Comparison of ENCODE assay signal across 18 cellular contexts in genomic region chr10:113053091-113053490, GRCh38.
DNase-seq lines count a peak whose midpoint lies in the region; ATAC-seq and TF ChIP-seq lines count a peak whose summit lies in the region.
"Had no signal": no experiment of that assay in that cellular context is flagged by ENCODE, and none has a peak within 500 bp of the region (broad histone marks: within the 10 kb centered on the region; RNA-seq: fewer than 3 reads in every experiment).

No MANE protein-coding gene starts in this region.

- H3K27me3 ChIP-seq in GM23248 (replicated peaks; ENCODE audit: insufficient read depth) = no peaks in the 10 kb centered on the region
- H3K27me3 ChIP-seq in right cardiac atrium (ENCODE audit: control insufficient read depth, insufficient read depth) = no peaks in the 10 kb centered on the region
- H3K27me3 ChIP-seq in psoas muscle (ENCODE audit: insufficient read depth in 3 of 3, low read length in 2 of 3) = no peaks in the 10 kb centered on the region
- H3K27me3 ChIP-seq: SJSA1 had no signal

- H3K27ac ChIP-seq in GM23248 (peak overlapping the region; percentile 64), coronary artery (peak overlapping the region; percentile 64 to 86), right cardiac atrium (ENCODE audit: low read length) (peak overlapping the region; percentile 28), psoas muscle (peak overlapping the region; percentile 53)
- H3K27ac ChIP-seq: SJSA1 had no signal

- no peaks in the 10 kb centered on the region for H4K20me1 ChIP-seq in GM23248 (ENCODE audit: insufficient read depth)

- H3K9me3 ChIP-seq in GM23248 (ENCODE audit: low read depth) = no peaks in the 10 kb centered on the region
- no peaks in the 10 kb centered on the region for H3K9me3 ChIP-seq in right cardiac atrium (ENCODE audit: control insufficient read depth, low read length)
- H3K9me3 ChIP-seq in psoas muscle = no peaks in the 10 kb centered on the region
- H3K9me3 ChIP-seq: SJSA1 had no signal

- no peaks in the 10 kb centered on the region for H3K9me2 ChIP-seq in GM23248 (ENCODE audit: insufficient read depth)

- H3K4me1 ChIP-seq in GM23248 (ENCODE audit: insufficient read depth) (peaks cover 65% of the 10 kb centered on the region), right cardiac atrium (ENCODE audit: control insufficient read depth, insufficient read depth, low read length) (peaks cover 16% of the 10 kb centered on the region), psoas muscle (peaks cover 13% of the 10 kb centered on the region)

- peaks cover 41% of the 10 kb centered on the region for H3F3A ChIP-seq in GM23248 (ENCODE audit: insufficient read depth)

- no peak overlapping the region for H3K4me3 ChIP-seq in GM23248
- peak overlapping the region; percentile 34 for H3K4me3 ChIP-seq in coronary artery
- no peak overlapping the region for H3K4me3 ChIP-seq in right cardiac atrium (ENCODE audit: low read length)
- no peak overlapping the region for H3K4me3 ChIP-seq in psoas muscle
- H3K4me3 ChIP-seq: SJSA1 had no signal

- DNase-seq in GM23248 (peak; percentile 59), coronary artery (ENCODE audit: low spot score) (peak; percentile 95), right cardiac atrium (peak; percentile 79 to 88 (median 86)), psoas muscle (peak; percentile 53 to 70), anterior cingulate cortex (lab: John Stamatoyannopoulos, UW) (no peak), C1 segment of cervical spinal cord (lab: John Stamatoyannopoulos, UW) (no peak)
- DNase-seq: activated CD4-positive, alpha-beta T cell treated with anti-CD3 and anti-CD28 coated beads for 36 hours; activated CD8-positive, alpha-beta memory T cell treated with anti-CD3 and anti-CD28 coated beads, Interleukin-2, amount 10 ng/mL, durations not matched to agents 7 days and 5 days; activated effector memory CD4-positive, alpha-beta T cell treated with Interleukin-2 at 50 U/mL for 16 hours; amniotic stem cell; KBM-7; midbrain; NCI-H1048; NCI-H526 treated with DMSO at 0.1 percent for 48 hours; T1000 had no signal

- H3K36me3 ChIP-seq in GM23248 (ENCODE audit: low read depth) (no peaks in the 10 kb centered on the region), psoas muscle (ENCODE audit: insufficient read depth in 1 of 2, low read depth in 1 of 2) (no peaks in the 10 kb centered on the region)

- H3K9ac ChIP-seq in GM23248 = peak overlapping the region; percentile 37; the same call in 1 of the 2 replicates

- intact Hi-C loops in right cardiac atrium (cut with DNase I) (no loop called here), psoas muscle (cut with DNase I) (loop anchor here in 1 of 2 donors (10.0 kb wide), 1 partner anchor 98 kb away; the partner anchor contains the start of gene TCF7L2)

- WGBS in GM23248 (ENCODE audit: low coverage in 1 of 2, low lambda C conversion rate in 2 of 2, missing lambda C conversion rate in 2 of 2), 2 experiments = 30 to 39% methylated on average over 10 of the region's 10 CpGs
- WGBS in right cardiac atrium = 62% methylated on average over 10 of the region's 10 CpGs
- WGBS in psoas muscle, 3 donors = 63 to 74% (median 68%) methylated on average over 10 of the region's 10 CpGs

- peaks cover 88% of the 10 kb centered on the region for H3K79me2 ChIP-seq in GM23248 (ENCODE audit: insufficient read depth)

- in situ Hi-C loops in GM23248 (cut with MboI) = no loop called here

- peak overlapping the region; percentile 42 for H3K4me2 ChIP-seq in GM23248 (ENCODE audit: unreplicated experiment)

- TF ChIP-seq CTCF in coronary artery (IDR thresholded peaks at IDR 0.05) (no peak), psoas muscle (IDR thresholded peaks at IDR 0.05) (no peak)

- ATAC-seq in right cardiac atrium (peak; percentile 82 to 87), psoas muscle (peak in 3 of 4 donors; percentile 38 to 50 (median 43)), HG03460 (IDR thresholded peaks at IDR 0.05; ENCODE audit: unreplicated experiment) (no peak), GM18861 (IDR thresholded peaks at IDR 0.05; ENCODE audit: unreplicated experiment) (no peak)
- ATAC-seq: activated CD4-positive, alpha-beta T cell treated with anti-CD3 and anti-CD28 coated beads for 36 hours; activated CD8-positive, alpha-beta memory T cell treated with anti-CD3 and anti-CD28 coated beads, Interleukin-2, amount 10 ng/mL, durations not matched to agents 7 days and 5 days had no signal

- H2AFZ ChIP-seq in GM23248 = no peak overlapping the region

Comparison
In these comparisons a context has a peak if more than half of its experiments do, and no peak if none do; other contexts are left out.
1. DNase-seq: peak in GM23248 (single experiment), coronary artery (single experiment), right cardiac atrium (3 of 3) and psoas muscle (2 of 2); none in anterior cingulate cortex (0 of 58) and C1 segment of cervical spinal cord (0 of 14).
2. ATAC-seq: peak in right cardiac atrium (2 of 2) and psoas muscle (3 of 4); none in HG03460 (single experiment) and GM18861 (single experiment).
3. Peak in every context shown above with its lines, with median percentiles within 50 percentile points of each other: H3K27ac ChIP-seq.